20 cellular contexts compared by ENCODE assay signal in genomic region chr1:245207056-245207638, GRCh38. TPM values are rescaled to one million over a fixed set of nuclear protein-coding genes. Genes with fewer than 3 reads are reported as not detected.
A peak's percentile ranks its signal among the peaks of the same experiment; 100 is the strongest.
DNase-seq lines count a peak whose midpoint lies in the region; ATAC-seq, FAIRE-seq and TF ChIP-seq lines count a peak whose summit lies in the region.
"Had no signal": no experiment of that assay in that cellular context is flagged by ENCODE, and none has a peak within 500 bp of the region (broad histone marks: within the 10 kb centered on the region; RNA-seq: fewer than 3 reads in every experiment).

No MANE protein-coding gene starts in this region.

- no peaks in the 10 kb centered on the region for H3K9me1 ChIP-seq in K562 (ENCODE audit: control insufficient read depth, insufficient read depth, low read length)

- no peak overlapping the region for H3K9ac ChIP-seq in K562 (ENCODE audit: insufficient read depth in 1 of 2, low read depth in 2 of 2, low read length in 2 of 2)
- H3K9ac ChIP-seq: BLaER1 had no signal

- peaks cover 23 to 42% of the 10 kb centered on the region in 2 experiments for H3K27me3 ChIP-seq in K562 (ENCODE audit: control insufficient read depth in 2 of 2, insufficient read depth in 2 of 2, low read length in 2 of 2)
- H3K27me3 ChIP-seq: BLaER1 had no signal

- ATAC-seq in K562, result no peak
- no peak for ATAC-seq in activated T-cell treated with anti-CD3 and anti-CD28 coated beads, Interleukin-2, amount 50 U/mL, for 4 hours
- ATAC-seq: GM23338 had no signal

- peaks cover 3% of the 10 kb centered on the region for H3K27me3 Mint-ChIP-seq in activated T-cell treated with anti-CD3 and anti-CD28 coated beads, Interleukin-2, amount 50 U/mL, for 4 hours (ENCODE audit: low read depth)
- no peaks in the 10 kb centered on the region for H3K27me3 Mint-ChIP-seq in nephron progenitor cell (ENCODE audit: low read depth, poor library complexity)

- no peaks in the 10 kb centered on the region for H3K36me3 Mint-ChIP-seq in activated T-cell treated with anti-CD3 and anti-CD28 coated beads, Interleukin-2, amount 50 U/mL, for 4 hours (ENCODE audit: insufficient read depth)
- peaks cover 50% of the 10 kb centered on the region for H3K36me3 Mint-ChIP-seq in nephron progenitor cell (ENCODE audit: low read depth)
- H3K36me3 Mint-ChIP-seq: CD8-positive, alpha-beta memory T cell had no signal

- no peak for TF ChIP-seq RAD21 in K562 (CRISPR knock-in tag; conservative IDR thresholded peaks at IDR 0.05 in 1 of 2, IDR thresholded peaks at IDR 0.05 in 1 of 2)

- POLR2A ChIA-PET in K562 (lab: Yijun Ruan, JAX), result no interaction called here

- H3K27ac Mint-ChIP-seq in nephron progenitor cell, result no peak overlapping the region
- H3K27ac Mint-ChIP-seq: GM23338, H9, HFFc6 had no signal

- in situ Hi-C loops in K562 (cut with MboI), result no loop called here

- H3K79me2 ChIP-seq in K562 (ENCODE audit: control insufficient read depth, insufficient read depth, low read length), result no peaks in the 10 kb centered on the region

- no peak for TF ChIP-seq POLR2A in K562 (conservative IDR thresholded peaks at IDR 0.05)

- no peak for TF ChIP-seq EP300 in K562 (IDR thresholded peaks at IDR 0.05; ENCODE audit: low read length)

- intact Hi-C loops in K562 (cut with micrococcal nuclease), result no loop called here

- H3K4me1 Mint-ChIP-seq in activated T-cell treated with anti-CD3 and anti-CD28 coated beads, Interleukin-2, amount 50 U/mL, for 4 hours (ENCODE audit: low read depth), result no peaks in the 10 kb centered on the region
- H3K4me1 Mint-ChIP-seq in nephron progenitor cell, result peaks cover 26% of the 10 kb centered on the region
- H3K4me1 Mint-ChIP-seq: CD8-positive, alpha-beta memory T cell had no signal

- H3K36me3 ChIP-seq in K562 (ENCODE audit: control insufficient read depth, insufficient read depth, low read length), result no peaks in the 10 kb centered on the region
- H3K36me3 ChIP-seq: BLaER1 had no signal

- H4K20me1 ChIP-seq in K562 (replicated peaks; ENCODE audit: control insufficient read depth, insufficient read depth, low read length), result no peaks in the 10 kb centered on the region
- H4K20me1 ChIP-seq: BLaER1 had no signal

- H3K4me3 ChIP-seq in K562, result no peak overlapping the region
- H3K4me3 ChIP-seq: BLaER1, GM23338 had no signal

- H3K9me3 Mint-ChIP-seq in activated T-cell treated with anti-CD3 and anti-CD28 coated beads, Interleukin-2, amount 50 U/mL, for 4 hours, result peaks cover 11% of the 10 kb centered on the region
- H3K9me3 Mint-ChIP-seq in nephron progenitor cell, result peaks cover 40% of the 10 kb centered on the region

- no peak for FAIRE-seq in K562 (lab: Jason Lieb, UNC)
- FAIRE-seq: GM12891 had no signal

- H3K4me3 Mint-ChIP-seq in activated T-cell treated with anti-CD3 and anti-CD28 coated beads, Interleukin-2, amount 50 U/mL, for 4 hours, result no peak overlapping the region
- H3K4me3 Mint-ChIP-seq in nephron progenitor cell, result no peak overlapping the region
- H3K4me3 Mint-ChIP-seq: CD8-positive, alpha-beta memory T cell; GM23338; H9; HFFc6 had no signal

- no peak overlapping the region for H3K4me2 ChIP-seq in K562 (ENCODE audit: insufficient read depth, low read length)
- H3K4me2 ChIP-seq: BLaER1, GM23338 had no signal

- H3K4me1 ChIP-seq in K562 (replicated peaks in 1 of 2; ENCODE audit: control insufficient read depth in 2 of 2, insufficient read depth in 2 of 2, low read length in 2 of 2), result no peaks in the 10 kb centered on the region
- H3K4me1 ChIP-seq: Caco-2 had no signal

- CTCF ChIA-PET in K562 (lab: Yijun Ruan, JAX; ENCODE audit: low intra/inter-chr PET ratio), result no interaction called here

- DNase-seq in DMS53 (lab: John Stamatoyannopoulos, UW) (peak; percentile 41), DMS53 treated with DMSO at 0.1 percent for 48 hours (lab: John Stamatoyannopoulos, UW; ENCODE audit: unreplicated experiment) (no peak), NCI-H69 (lab: John Stamatoyannopoulos, UW) (peak; percentile 13), K562 (ENCODE audit: extremely low read depth in 1 of 4, low spot score in 3 of 4) (no peak), NCI-H2196 treated with DMSO at 0.1 percent for 48 hours (lab: John Stamatoyannopoulos, UW; ENCODE audit: unreplicated experiment) (no peak), ureter (ENCODE audit: low spot score) (no peak), nephron progenitor cell (no peak)
- no peak for DNase-seq in activated T-cell treated with anti-CD3 and anti-CD28 coated beads, Interleukin-2, amount 50 U/mL, for 4 hours
- DNase-seq: AML-193; Caco-2; CD8-positive, alpha-beta memory T cell; H9; HFFc6; KG1 had no signal

- peaks cover 9% of the 10 kb centered on the region for H3K9me3 ChIP-seq in K562 (replicated peaks; ENCODE audit: control insufficient read depth, insufficient read depth, low read depth, low read length)

- no peak overlapping the region for H3K27ac ChIP-seq in K562 (ENCODE audit: extremely low read depth, low read depth, low read length)
- H3K27ac ChIP-seq: 22Rv1, BLaER1, HL-60 had no signal

- no peak overlapping the region for H2AFZ ChIP-seq in K562 (ENCODE audit: low read depth, low read length)
- H2AFZ ChIP-seq: GM23338 had no signal

- WGBS in K562 (ENCODE audit: insufficient coverage, low coverage, missing lambda C conversion rate), result 2% methylated on average over 11 of the region's 11 CpGs

- no peak for TF ChIP-seq CTCF in K562 (IDR thresholded peaks at IDR 0.05 in 2 of 3, conservative IDR thresholded peaks at IDR 0.05 in 1 of 3; ENCODE audit: insufficient read depth in 2 of 3, low read depth in 1 of 3, low read length in 3 of 3)
- TF ChIP-seq CTCF in nephron progenitor cell (IDR thresholded peaks at IDR 0.05), result no peak

- BruUV-seq in K562 (replicated peaks; lab: Mats Ljungman, UMichigan), result no TSS peak

TF ChIP-seq in K562, 482 proteins besides CTCF, POLR2A, EP300 and RAD21 (continues in another document):
- TF ChIP-seq ZNF280A (IDR thresholded peaks at IDR 0.05; ENCODE audit: low read depth, partially characterized antibody), result peak; percentile 91
- TF ChIP-seq JUN (IDR thresholded peaks at IDR 0.05; ENCODE audit: borderline replicate concordance, low read depth, low read length), result no peak
- TF ChIP-seq JUN (CRISPR knock-in tag; IDR thresholded peaks at IDR 0.05; ENCODE audit: borderline replicate concordance), result no peak
- no peak for TF ChIP-seq TOE1 (IDR thresholded peaks at IDR 0.05; ENCODE audit: borderline replicate concordance)
- TF ChIP-seq TOE1 (CRISPR knock-in tag; IDR thresholded peaks at IDR 0.05; ENCODE audit: borderline replicate concordance, low read depth), result no peak
- peak; percentile 93 for TF ChIP-seq CBX5 (IDR thresholded peaks at IDR 0.05; ENCODE audit: borderline replicate concordance, low read depth)
- TF ChIP-seq ZNF280B (CRISPR knock-in tag; IDR thresholded peaks at IDR 0.05), result no peak
- TF ChIP-seq CBX3 (IDR thresholded peaks at IDR 0.05; ENCODE audit: borderline replicate concordance in 1 of 2, low read length in 2 of 2), result peak in 1 of 2 experiments; percentile 98; a peak in 2 of 3 replicates
- no peak for TF ChIP-seq CXXC5 (CRISPR knock-in tag; IDR thresholded peaks at IDR 0.05)
- peak; percentile 79 for TF ChIP-seq TRIM28 (IDR thresholded peaks at IDR 0.05)

RNA-seq across cellular contexts. Expression of gene KIF26B, which starts 52.4 kb away (rescaled TPM):
- not detected in 2 replicates for total RNA-seq in K562 (2011; cell fraction: chromatin; rRNA removed; ENCODE audit: low replicate concordance)
- not detected in 2 replicates for total RNA-seq in K562 (2011; cell fraction: nucleolus; rRNA removed)
- total RNA-seq in K562 (2011; cell fraction: nucleoplasm; rRNA removed), result not detected in 2 replicates
- total RNA-seq in K562 (2014; rRNA removed) (not detected in 2 replicates), K562 (2014; rRNA removed; fragmentation: Illumina TruSeq; extraction: Trizol) (not detected in 2 replicates), K562 (2015; rRNA removed; fragmentation: Illumina TruSeq; extraction: Trizol) (not detected in 2 replicates), K562 (2021) (0.02 and 0.07 TPM in 2 replicates), ureter (8.0 TPM)
- polyA plus RNA-seq in K562 (2011; rRNA removed) (not detected in 2 replicates), K562 (2014; fragmentation: Illumina TruSeq; extraction: Trizol) (not detected in 2 replicates), K562 (2014; fragmentation: Nextera tagmentation; extraction: Ambion mirVana) (under 1 TPM; 0.03 to 0.08 TPM), K562 (2014; rRNA removed) (not detected in 2 replicates)
- under 0.01 TPM in 1 of 2 replicates, not detected in the other for polyA plus RNA-seq in K562 (2011; cell fraction: cytosol; rRNA removed)
- 0.01 and 0.03 TPM in 2 replicates for polyA plus RNA-seq in K562 (2011; cell fraction: nucleus; rRNA removed)
- polyA plus RNA-seq in K562 (2012), result 0.18 and 0.36 TPM in 2 replicates
- polyA minus RNA-seq in K562 (2011; rRNA and poly(A)+ RNA removed), result not detected in 2 replicates
- not detected in 2 replicates for polyA minus RNA-seq in K562 (2011; cell fraction: cytosol; rRNA and poly(A)+ RNA removed)
- polyA minus RNA-seq in K562 (2011; cell fraction: nucleus; rRNA and poly(A)+ RNA removed), result 0.13 TPM in 1 of 2 replicates, not detected in the other
- under 1 TPM; 0.03 to 0.24 (median 0.10) TPM for total RNA-seq in activated T-cell treated with anti-CD3 and anti-CD28 coated beads, Interleukin-2, amount 50 U/mL, for 4 hours
- total RNA-seq: A673 had no signal
- polyA plus RNA-seq: CD8-positive, alpha-beta memory T cell had no signal

Comparison
In these comparisons a context has a peak if more than half of its experiments do, and no peak if none do; other contexts are left out.
1. DNase-seq: peak in DMS53 (single experiment) and NCI-H69 (single experiment); none in DMS53 treated with DMSO at 0.1 percent for 48 hours (single experiment), K562 (0 of 4), NCI-H2196 treated with DMSO at 0.1 percent for 48 hours (single experiment), activated T-cell treated with anti-CD3 and anti-CD28 coated beads, Interleukin-2, amount 50 U/mL, for 4 hours (single experiment), ureter (single experiment) and nephron progenitor cell (single experiment).